ENCODE assay signal across 10 cellular contexts in the genomic region with DNA sequence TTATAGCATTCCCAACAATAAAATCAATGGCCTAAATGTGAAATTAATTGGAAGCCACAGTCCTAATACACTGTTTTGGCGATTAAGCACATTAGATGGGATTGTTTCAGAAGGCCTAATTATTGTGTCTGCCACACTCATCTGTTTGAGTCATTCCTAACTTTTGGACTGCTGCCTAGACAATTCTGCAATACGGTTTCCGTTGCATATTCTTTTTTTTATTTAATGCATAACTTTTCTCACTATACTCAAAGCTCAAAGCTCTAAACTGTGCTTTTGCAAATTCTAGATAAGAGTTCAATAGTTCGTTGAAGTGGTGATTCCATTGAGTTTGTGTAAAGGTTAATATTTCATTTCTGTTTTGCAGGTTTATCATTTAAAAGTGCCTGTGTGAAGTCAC. TPM values are rescaled to one million over a fixed set of nuclear protein-coding genes. Genes with fewer than 3 reads are reported as not detected.
A peak's percentile ranks its signal among the peaks of the same experiment; 100 is the strongest.
DNase-seq lines count a peak whose midpoint lies in the region; ATAC-seq and TF ChIP-seq lines count a peak whose summit lies in the region.
"Had no signal": no experiment of that assay in that cellular context is flagged by ENCODE, and none has a peak within 500 bp of the region (broad histone marks: within the 10 kb centered on the region; RNA-seq: fewer than 3 reads in every experiment).

No MANE protein-coding gene starts in this region.

- no peak for TF ChIP-seq EP300 in suprapubic skin (IDR thresholded peaks at IDR 0.05)

- ATAC-seq in GM21528 (IDR thresholded peaks at IDR 0.05; ENCODE audit: low FRiP score, unreplicated experiment) (no peak), HG03469 (IDR thresholded peaks at IDR 0.05; ENCODE audit: unreplicated experiment) (no peak)
- ATAC-seq: K562, natural killer cell had no signal

- no peaks in the 10 kb centered on the region for H3K27me3 ChIP-seq in breast epithelium
- no peaks in the 10 kb centered on the region for H3K27me3 ChIP-seq in suprapubic skin
- H3K27me3 ChIP-seq in testis: no peaks in the 10 kb centered on the region

- 17% methylated on average over 4 of the region's 4 CpGs for WGBS in suprapubic skin
- 42 to 46% methylated on average over 4 of the region's 4 CpGs for WGBS in testis, 2 donors

- H3K27ac ChIP-seq in breast epithelium (peak overlapping the region; percentile 74 to 78), suprapubic skin (peak overlapping the region; percentile 62), testis (no peak overlapping the region)

- H3K4me3 ChIP-seq in breast epithelium: no peak overlapping the region
- H3K4me3 ChIP-seq in suprapubic skin: no peak overlapping the region
- no peak overlapping the region for H3K4me3 ChIP-seq in testis
- H3K4me3 ChIP-seq: K562 had no signal

- no peaks in the 10 kb centered on the region for H3K36me3 ChIP-seq in breast epithelium
- H3K36me3 ChIP-seq in suprapubic skin: no peaks in the 10 kb centered on the region
- no peaks in the 10 kb centered on the region for H3K36me3 ChIP-seq in testis (ENCODE audit: low read depth, missing control alignments)

- no peak for TF ChIP-seq CTCF in breast epithelium (IDR thresholded peaks at IDR 0.05)
- TF ChIP-seq CTCF in suprapubic skin (IDR thresholded peaks at IDR 0.05): no peak
- TF ChIP-seq CTCF in testis (IDR thresholded peaks at IDR 0.05): no peak

- DNase-seq in HS-27A (ENCODE audit: low read depth) (peak; percentile 56), breast epithelium (ENCODE audit: low spot score in 2 of 2) (no peak), kidney glomerular epithelial cell (lab: John Stamatoyannopoulos, UW) (peak; percentile 37), suprapubic skin (ENCODE audit: low spot score in 2 of 2) (no peak), testis (no peak), NCI-H1694 treated with DMSO at 0.1 percent for 48 hours (lab: John Stamatoyannopoulos, UW) (no peak)
- DNase-seq: natural killer cell had no signal

- H3K9me3 ChIP-seq in breast epithelium (no peaks in the 10 kb centered on the region), suprapubic skin (no peaks in the 10 kb centered on the region), testis (no peaks in the 10 kb centered on the region)

- H3K4me1 ChIP-seq in breast epithelium (peaks cover 2 to 15% of the 10 kb centered on the region in 2 donors), suprapubic skin (peaks cover 84% of the 10 kb centered on the region), testis (peaks cover 19% of the 10 kb centered on the region)

- TF ChIP-seq POLR2A in breast epithelium (IDR thresholded peaks at IDR 0.05) (no peak), suprapubic skin (IDR thresholded peaks at IDR 0.05) (no peak), testis (IDR thresholded peaks at IDR 0.05) (no peak)

- intact Hi-C loops in breast epithelium (cut with DNase I; ENCODE audit: low total_unique reads) (no loop called here), testis (cut with DNase I; ENCODE audit: low total_unique reads) (no loop called here)

RNA-seq across cellular contexts. Expression of gene MBNL2, which starts 53.1 kb away (rescaled TPM):
- 100 to 1,000 TPM in 2 of 3 donors, 10 to 100 TPM in 1; 68.5 to 131 (median 120) TPM for total RNA-seq in breast epithelium
- 10 to 100 TPM; 64.2 to 92.4 (median 73.4) TPM for total RNA-seq in suprapubic skin
- 10 to 100 TPM; 69.4 to 83.0 TPM for total RNA-seq in testis
- 21.5 TPM for polyA plus RNA-seq in testis (ENCODE audit: insufficient read depth, low read depth, low replicate concordance)

Comparison
In these comparisons a context has a peak if more than half of its experiments do, and no peak if none do; other contexts are left out.
1. DNase-seq: peak in HS-27A (single experiment) and kidney glomerular epithelial cell (single experiment); none in breast epithelium (0 of 2), suprapubic skin (0 of 2), testis (single experiment) and NCI-H1694 treated with DMSO at 0.1 percent for 48 hours (single experiment).
2. H3K27ac ChIP-seq: peak in breast epithelium (2 of 2) and suprapubic skin (single experiment); none in testis (0 of 2).